In genomic region chr5:14705556-14705955, GRCh38 we compare ENCODE assay signal across 1 cellular context.
TF ChIP-seq lines count a peak whose summit lies in the region.

No MANE protein-coding gene starts in this region.

TF ChIP-seq in K562, 482 proteins besides CTCF, POLR2A, EP300 and RAD21:
- peak; percentile 51 for TF ChIP-seq CEBPB (tag; IDR thresholded peaks at IDR 0.05)
- TF ChIP-seq DNMT1 (IDR thresholded peaks at IDR 0.05): no peak
- no peak for TF ChIP-seq CEBPG (CRISPR knock-in tag; IDR thresholded peaks at IDR 0.05)
- 0 out of 4 replicates have a peak, but pooled peaks of 1 of the 2 experiments have one; percentile 21 for TF ChIP-seq CEBPG (tag; conservative IDR thresholded peaks at IDR 0.05 in 1 of 2, IDR thresholded peaks at IDR 0.05 in 1 of 2)
- TF ChIP-seq NELFE (IDR thresholded peaks at IDR 0.05; ENCODE audit: insufficient read depth, insufficient read length): no peak
TF ChIP-seq in K562: peak in this region for 2.
